Comparison of ENCODE assay signal across 8 cellular contexts in genomic region chr20:43658068-43658722, GRCh38. TPM values are rescaled to one million over a fixed set of nuclear protein-coding genes. Genes with fewer than 3 reads are reported as not detected.
DNase-seq lines count a peak whose midpoint lies in the region; ATAC-seq lines count a peak whose summit lies in the region.

No MANE protein-coding gene starts in this region.

- H3K4me2 ChIP-seq in Karpas-422 (ENCODE audit: low read depth, low read length, poor library complexity, severe bottlenecking): peak overlapping the region; percentile 91

- H3K9me2 ChIP-seq in Karpas-422 (replicated peaks; ENCODE audit: insufficient read depth, low read length): no peaks in the 10 kb centered on the region

- no peaks in the 10 kb centered on the region for H3K9me3 ChIP-seq in Karpas-422 (ENCODE audit: low read length)

- H3K27me3 ChIP-seq in Karpas-422 (ENCODE audit: low read length): no peaks in the 10 kb centered on the region

- POLR2A ChIA-PET in activated naive CD8-positive, alpha-beta T cell treated with anti-CD3 and anti-CD28 coated beads, Interleukin-2, amount 10 ng/mL, durations not matched to agents 7 days and 5 days (lab: Charles Lee): no interaction called here

- peaks cover 16% of the 10 kb centered on the region for H3K4me1 ChIP-seq in Karpas-422 (ENCODE audit: low read length)

- H3K27me3 Mint-ChIP-seq in activated naive CD8-positive, alpha-beta T cell treated with anti-CD3 and anti-CD28 coated beads, Interleukin-2, amount 10 ng/mL, durations not matched to agents 7 days and 5 days: no peaks in the 10 kb centered on the region

- DNase-seq in activated T-cell treated with anti-CD3 and anti-CD28 coated beads for 48 hours (ENCODE audit: low read depth): peak; percentile 55
- DNase-seq in activated T-cell treated with anti-CD3 and anti-CD28 coated beads for 4 hours: no peak
- DNase-seq in Karpas-422: peak; percentile 50
- no peak for DNase-seq in activated naive CD8-positive, alpha-beta T cell treated with anti-CD3 and anti-CD28 coated beads, Interleukin-2, amount 10 ng/mL, durations not matched to agents 7 days and 5 days
- no peak for DNase-seq in left colon
- peak; percentile 27 to 49 for DNase-seq in stimulated activated CD8-positive, alpha-beta memory T cell treated with anti-CD3 and anti-CD28 coated beads, Interleukin-15, amount 100 ng/mL, for 48 hours (ENCODE audit: low read depth in 2 of 2)
- no peak for DNase-seq in dermis blood vessel endothelial cell
- DNase-seq in AG08396 (ENCODE audit: low spot score): no peak

- no peak overlapping the region for H2AFZ ChIP-seq in Karpas-422 (ENCODE audit: low read length)

- H3K27ac Mint-ChIP-seq in activated naive CD8-positive, alpha-beta T cell treated with anti-CD3 and anti-CD28 coated beads, Interleukin-2, amount 10 ng/mL, durations not matched to agents 7 days and 5 days: peak overlapping the region; percentile 90

- no peaks in the 10 kb centered on the region for H3K9me3 Mint-ChIP-seq in activated naive CD8-positive, alpha-beta T cell treated with anti-CD3 and anti-CD28 coated beads, Interleukin-2, amount 10 ng/mL, durations not matched to agents 7 days and 5 days

- intact Hi-C loops in left colon (cut with DNase I, micrococcal nuclease): no loop called here

- no peaks in the 10 kb centered on the region for H4K20me1 ChIP-seq in Karpas-422 (ENCODE audit: insufficient read depth, low read depth, low read length)

- H3K9ac ChIP-seq in Karpas-422 (ENCODE audit: low read length): peak overlapping the region; percentile 87

- H3K4me3 ChIP-seq in Karpas-422 (ENCODE audit: low read length): peak overlapping the region; percentile 93

- peak; percentile 14 for ATAC-seq in activated naive CD8-positive, alpha-beta T cell treated with anti-CD3 and anti-CD28 coated beads, Interleukin-2, amount 10 ng/mL, durations not matched to agents 7 days and 5 days (ENCODE audit: low read depth)
- peak; percentile 7 for ATAC-seq in left colon

- H3K27ac ChIP-seq in Karpas-422 (ENCODE audit: low read length): peak overlapping the region; percentile 24; the same call in 1 of the 2 replicates

- no peaks in the 10 kb centered on the region for H3K36me3 Mint-ChIP-seq in activated naive CD8-positive, alpha-beta T cell treated with anti-CD3 and anti-CD28 coated beads, Interleukin-2, amount 10 ng/mL, durations not matched to agents 7 days and 5 days

- H3K79me2 ChIP-seq in Karpas-422 (ENCODE audit: low read length): peaks cover 4% of the 10 kb centered on the region; the same call in 1 of the 2 replicates

- peaks cover 12% of the 10 kb centered on the region for H3K4me1 Mint-ChIP-seq in activated naive CD8-positive, alpha-beta T cell treated with anti-CD3 and anti-CD28 coated beads, Interleukin-2, amount 10 ng/mL, durations not matched to agents 7 days and 5 days

- peak overlapping the region; percentile 94 for H3K4me3 Mint-ChIP-seq in activated naive CD8-positive, alpha-beta T cell treated with anti-CD3 and anti-CD28 coated beads, Interleukin-2, amount 10 ng/mL, durations not matched to agents 7 days and 5 days

- no peaks in the 10 kb centered on the region for H3K36me3 ChIP-seq in Karpas-422 (ENCODE audit: insufficient read depth, low read length)

RNA-seq across cellular contexts. Expression of gene MYBL2, which starts 8.7 kb away (rescaled TPM):
- total RNA-seq in Karpas-422 (2014; rRNA removed; shearing (Covaris generic); ENCODE audit: low replicate concordance): 18.2 and 30.8 TPM in 2 replicates
- total RNA-seq in activated naive CD8-positive, alpha-beta T cell treated with anti-CD3 and anti-CD28 coated beads, Interleukin-2, amount 10 ng/mL, durations not matched to agents 7 days and 5 days: 10 to 100 TPM; 72.6 to 81.1 TPM
- total RNA-seq in left colon: 10 to 100 TPM in 1 of 2 donors, 1 to 10 TPM in 1; 4.6 to 11.7 TPM
- total RNA-seq in dermis blood vessel endothelial cell: 8.7 and 45.0 TPM in 2 replicates

Comparison
In these comparisons a context has a peak if more than half of its experiments do, and no peak if none do; other contexts are left out.
1. DNase-seq: peak in activated T-cell treated with anti-CD3 and anti-CD28 coated beads for 48 hours (single experiment), Karpas-422 (single experiment) and stimulated activated CD8-positive, alpha-beta memory T cell treated with anti-CD3 and anti-CD28 coated beads, Interleukin-15, amount 100 ng/mL, for 48 hours (2 of 2); none in activated T-cell treated with anti-CD3 and anti-CD28 coated beads for 4 hours (single experiment), activated naive CD8-positive, alpha-beta T cell treated with anti-CD3 and anti-CD28 coated beads, Interleukin-2, amount 10 ng/mL, durations not matched to agents 7 days and 5 days (single experiment), left colon (0 of 2), dermis blood vessel endothelial cell (single experiment) and AG08396 (single experiment).